14 cellular contexts compared by ENCODE assay signal in genomic region chr9:7369384-7369821, GRCh38.
"Had no signal": no experiment of that assay in that cellular context is flagged by ENCODE, and none has a peak within 500 bp of the region (broad histone marks: within the 10 kb centered on the region; RNA-seq: fewer than 3 reads in every experiment).

No MANE protein-coding gene starts in this region.

- H3K27ac Mint-ChIP-seq: immature natural killer cell; T-helper 2 cell treated with Interferon-gamma antibody and Interleukin-4, amounts not matched to agents 5 μg/mL and 100 μg/mL, for 36 hours had no signal

- H3K9me3 ChIP-seq: sigmoid colon, vagina had no signal

- H3K36me3 Mint-ChIP-seq: immature natural killer cell had no signal

- H3K27me3 ChIP-seq: brain microvascular endothelial cell, foreskin keratinocyte, sigmoid colon, vagina had no signal

- H3K27ac ChIP-seq: brain microvascular endothelial cell, foreskin keratinocyte, vagina had no signal

- H3K4me1 ChIP-seq: foreskin keratinocyte had no signal

- H3K4me3 ChIP-seq: sigmoid colon, vagina had no signal

- H3K36me3 ChIP-seq: brain microvascular endothelial cell, sigmoid colon, vagina had no signal

- H3K9me3 Mint-ChIP-seq: central memory CD8-positive, alpha-beta T cell; immature natural killer cell; T-helper 2 cell treated with Interferon-gamma antibody and Interleukin-4, amounts not matched to agents 5 μg/mL and 100 μg/mL, for 36 hours had no signal

- DNase-seq: activated CD4-positive, alpha-beta T cell treated with anti-CD3 and anti-CD28 coated beads, Interleukin-2, amount 50 U/mL, for 1 hour; activated CD4-positive, CD25-positive, alpha-beta regulatory T cell; activated naive CD4-positive, alpha-beta T cell; anterior cingulate cortex; brain microvascular endothelial cell; effector memory CD4-positive, alpha-beta T cell; foreskin keratinocyte; immature natural killer cell; left colon; sigmoid colon; stimulated activated CD4-positive, alpha-beta T cell treated with anti-CD3 and anti-CD28 coated beads, Interleukin-1b, Interleukin-23, amount 100 ng/mL, for 48 hours had no signal

- H3K4me3 Mint-ChIP-seq: central memory CD8-positive, alpha-beta T cell; immature natural killer cell; T-helper 2 cell treated with Interferon-gamma antibody and Interleukin-4, amounts not matched to agents 5 μg/mL and 100 μg/mL, for 36 hours had no signal

- H3K4me1 Mint-ChIP-seq: central memory CD8-positive, alpha-beta T cell; immature natural killer cell had no signal

- H3K27me3 Mint-ChIP-seq: central memory CD8-positive, alpha-beta T cell had no signal

- ATAC-seq: foreskin keratinocyte, left colon had no signal
